8 cellular contexts compared by ENCODE assay signal in the genomic region with DNA sequence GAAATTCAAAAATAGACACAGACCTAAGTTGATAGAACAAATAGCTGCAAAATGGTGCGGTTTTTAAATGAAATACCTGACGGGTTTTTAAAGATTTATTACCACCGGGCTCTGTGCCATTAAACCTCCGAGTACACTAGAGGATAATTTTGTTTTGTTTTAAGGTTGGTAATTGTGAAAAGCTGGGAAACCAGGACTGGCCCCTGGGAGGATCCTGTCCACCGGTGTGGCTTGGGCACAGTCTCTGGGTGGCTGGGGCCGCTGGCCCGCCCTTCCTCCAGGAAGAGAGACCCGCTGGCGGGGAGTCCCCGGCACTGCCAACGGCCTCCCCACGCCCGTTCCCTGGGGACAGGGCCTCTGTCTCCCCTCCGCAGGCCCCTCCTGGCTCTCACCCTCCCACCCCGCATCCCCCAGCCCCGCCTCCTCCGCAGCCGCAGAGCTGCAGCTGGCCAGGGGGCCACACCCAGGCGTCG. TPM values are rescaled to one million over a fixed set of nuclear protein-coding genes. Genes with fewer than 3 reads are reported as not detected.
DNase-seq lines count a peak whose midpoint lies in the region; ATAC-seq, FAIRE-seq and TF ChIP-seq lines count a peak whose summit lies in the region.

No MANE protein-coding gene starts in this region.

- peaks cover 0 to 11% (median 0%) of the 10 kb centered on the region in 11 experiments; a peak in 1 of 22 replicates for H3K36me3 ChIP-seq in BLaER1 treated with 17β-estradiol and CSF1 and Interleukin-3, amounts not matched to agents 10 nM and 100 nM
- no peaks in the 10 kb centered on the region for H3K36me3 ChIP-seq in HUES48 (ENCODE audit: control insufficient read depth, insufficient read depth, low read length)
- no peaks in the 10 kb centered on the region for H3K36me3 ChIP-seq in hepatocyte (replicated peaks; ENCODE audit: insufficient read depth, low read depth)

- peak overlapping the region; percentile 16 for H3K4me3 Mint-ChIP-seq in activated CD8-positive, alpha-beta T cell treated with anti-CD3 and anti-CD28 coated beads, Interleukin-2, amount 10 ng/mL, durations not matched to agents 7 days and 5 days

- H3K9me3 Mint-ChIP-seq in activated CD8-positive, alpha-beta T cell treated with anti-CD3 and anti-CD28 coated beads, Interleukin-2, amount 10 ng/mL, durations not matched to agents 7 days and 5 days (ENCODE audit: insufficient read depth), result no peaks in the 10 kb centered on the region

- CTCF ChIA-PET in activated CD8-positive, alpha-beta T cell treated with anti-CD3 and anti-CD28 coated beads, Interleukin-2, amount 10 ng/mL, durations not matched to agents 7 days and 5 days (lab: Charles Lee), result interaction anchor here (0.6 to 3.7 kb wide), 6 partner anchors 10 to 732 kb away, joined by 3 to 42 read pairs (median 3); no protein-coding TSS in a partner anchor

- H3K9ac ChIP-seq in BLaER1 treated with 17β-estradiol and CSF1 and Interleukin-3, amounts not matched to agents 10 nM and 100 nM, result peak overlapping the region; percentile 48 to 77 (median 68); a peak in 20 of 22 replicates
- no peak overlapping the region for H3K9ac ChIP-seq in HUES48 (ENCODE audit: low read depth, low read length)

- H3K4me1 ChIP-seq in BLaER1 treated with 17β-estradiol and CSF1 and Interleukin-3, amounts not matched to agents 10 nM and 100 nM, result peaks cover 59 to 73% (median 68%) of the 10 kb centered on the region in 10 experiments
- H3K4me1 ChIP-seq in HUES48 (ENCODE audit: control insufficient read depth, insufficient read depth, low read length), result peaks cover 38% of the 10 kb centered on the region
- H3K4me1 ChIP-seq in hepatocyte (ENCODE audit: insufficient read depth), result peaks cover 15% of the 10 kb centered on the region

- H3K27ac Mint-ChIP-seq in activated CD8-positive, alpha-beta T cell treated with anti-CD3 and anti-CD28 coated beads, Interleukin-2, amount 10 ng/mL, durations not matched to agents 7 days and 5 days, result no peak overlapping the region

- H3K4me1 Mint-ChIP-seq in activated CD8-positive, alpha-beta T cell treated with anti-CD3 and anti-CD28 coated beads, Interleukin-2, amount 10 ng/mL, durations not matched to agents 7 days and 5 days (ENCODE audit: low read depth), result peaks cover 15% of the 10 kb centered on the region

- H3K4me2 ChIP-seq in BLaER1 treated with 17β-estradiol and CSF1 and Interleukin-3, amounts not matched to agents 10 nM and 100 nM, result peak overlapping the region; percentile 86 to 97 (median 92)
- peak overlapping the region; percentile 99 for H3K4me2 ChIP-seq in hepatocyte

- peaks cover 53% of the 10 kb centered on the region for H3K27me3 Mint-ChIP-seq in activated CD8-positive, alpha-beta T cell treated with anti-CD3 and anti-CD28 coated beads, Interleukin-2, amount 10 ng/mL, durations not matched to agents 7 days and 5 days (ENCODE audit: low read depth)

- peak; percentile 39 for ATAC-seq in activated CD8-positive, alpha-beta T cell treated with anti-CD3 and anti-CD28 coated beads, Interleukin-2, amount 10 ng/mL, durations not matched to agents 7 days and 5 days
- peak; percentile 14 for ATAC-seq in stimulated activated naive CD8-positive, alpha-beta T cell treated with anti-CD3 and anti-CD28 coated beads, Interleukin-15, Interleukin-2, amounts not matched to agents 100 U/mL and 50 U/mL, for 24 hours

- POLR2A ChIA-PET in activated CD8-positive, alpha-beta T cell treated with anti-CD3 and anti-CD28 coated beads, Interleukin-2, amount 10 ng/mL, durations not matched to agents 7 days and 5 days (lab: Charles Lee), result interaction anchor here (1.2 kb wide), 1 partner anchor 14 kb away, joined by 3 read pairs; no protein-coding TSS in a partner anchor

- peak overlapping the region; percentile 45 to 69 (median 58) for H3K4me3 ChIP-seq in BLaER1 treated with 17β-estradiol and CSF1 and Interleukin-3, amounts not matched to agents 10 nM and 100 nM
- H3K4me3 ChIP-seq in HUES48 (ENCODE audit: low read depth, low read length) (peak overlapping the region; percentile 65), hepatocyte (peak overlapping the region; percentile 61)

- peak overlapping the region in 10 of 11 experiments; percentile 38 to 90 (median 66); a peak in 17 of 22 replicates for H3K27ac ChIP-seq in BLaER1 treated with 17β-estradiol and CSF1 and Interleukin-3, amounts not matched to agents 10 nM and 100 nM
- H3K27ac ChIP-seq in HUES48 (ENCODE audit: low read depth, low read length) (no peak overlapping the region), hepatocyte (no peak overlapping the region)

- in situ Hi-C loops in GM13977 (cut with MboI; ENCODE audit: low pct_unique_long_range_greater_than_20kb, low sequenced_read_pairs, unreplicated experiment), result no loop called here

- no peak for FAIRE-seq in GM19239 (lab: Jason Lieb, UNC)

- DNase-seq in GM19239 (ENCODE audit: insufficient read length, low spot score) (peak; percentile 32), hepatocyte (ENCODE audit: low spot score) (peak; percentile 38), GOT3 (lab: John Stamatoyannopoulos, UW) (no peak), GM13977 (ENCODE audit: low spot score) (no peak)
- no peak for DNase-seq in activated CD8-positive, alpha-beta T cell treated with anti-CD3 and anti-CD28 coated beads, Interleukin-2, amount 10 ng/mL, durations not matched to agents 7 days and 5 days
- DNase-seq in stimulated activated naive CD8-positive, alpha-beta T cell treated with anti-CD3 and anti-CD28 coated beads, Interleukin-15, Interleukin-2, amounts not matched to agents 100 U/mL and 50 U/mL, for 24 hours, result no peak

- H3K36me3 Mint-ChIP-seq in activated CD8-positive, alpha-beta T cell treated with anti-CD3 and anti-CD28 coated beads, Interleukin-2, amount 10 ng/mL, durations not matched to agents 7 days and 5 days (ENCODE audit: low read depth), result no peaks in the 10 kb centered on the region

- TF ChIP-seq CTCF in hepatocyte (IDR thresholded peaks at IDR 0.05; ENCODE audit: poor library complexity) (no peak), GM13977 (IDR thresholded peaks at IDR 0.05; ENCODE audit: extremely low read depth, insufficient read depth, missing control alignments) (no peak)

- H2AFZ ChIP-seq in hepatocyte, result peak overlapping the region; percentile 60

- H3K79me2 ChIP-seq in hepatocyte, result no peaks in the 10 kb centered on the region

- H3K27me3 ChIP-seq in BLaER1 treated with 17β-estradiol and CSF1 and Interleukin-3, amounts not matched to agents 10 nM and 100 nM, result peaks cover 0 to 4% (median 0%) of the 10 kb centered on the region in 11 experiments; a peak in 3 of 22 replicates
- H3K27me3 ChIP-seq in HUES48 (ENCODE audit: control insufficient read depth, insufficient read depth, low read length), result peaks cover 76% of the 10 kb centered on the region
- H3K27me3 ChIP-seq in hepatocyte, result peaks cover 53% of the 10 kb centered on the region

- no peaks in the 10 kb centered on the region for H3K9me2 ChIP-seq in hepatocyte (replicated peaks; ENCODE audit: insufficient read depth)

- peaks cover 0 to 6% (median 0%) of the 10 kb centered on the region in 11 experiments; a peak in 1 of 22 replicates for H4K20me1 ChIP-seq in BLaER1 treated with 17β-estradiol and CSF1 and Interleukin-3, amounts not matched to agents 10 nM and 100 nM
- H4K20me1 ChIP-seq in hepatocyte (ENCODE audit: insufficient read depth, poor library complexity, severe bottlenecking), result no peaks in the 10 kb centered on the region

- 4% methylated on average over 5 of the region's 20 CpGs for WGBS in hepatocyte (ENCODE audit: low lambda C conversion rate, missing lambda C conversion rate)

- no peaks in the 10 kb centered on the region for H3K9me3 ChIP-seq in BLaER1 treated with 17β-estradiol and CSF1 and Interleukin-3, amounts not matched to agents 10 nM and 100 nM (replicated peaks in 1 of 11)
- H3K9me3 ChIP-seq in HUES48 (ENCODE audit: control insufficient read depth, insufficient read depth, low read length), result no peaks in the 10 kb centered on the region
- H3K9me3 ChIP-seq in hepatocyte (ENCODE audit: low read depth), result no peaks in the 10 kb centered on the region

RNA-seq across cellular contexts. Expression of a gene that starts 13.8 kb away (rescaled TPM):
- total RNA-seq in activated CD8-positive, alpha-beta T cell treated with anti-CD3 and anti-CD28 coated beads, Interleukin-2, amount 10 ng/mL, durations not matched to agents 7 days and 5 days, result not detected
- 0.64 and 1.00 TPM in 2 replicates for total RNA-seq in hepatocyte
- polyA plus RNA-seq in hepatocyte, result 0.52 and 1.2 TPM in 2 replicates

RNA-seq across cellular contexts. Expression of a gene that starts 37.8 kb away (rescaled TPM):
- not detected for total RNA-seq in activated CD8-positive, alpha-beta T cell treated with anti-CD3 and anti-CD28 coated beads, Interleukin-2, amount 10 ng/mL, durations not matched to agents 7 days and 5 days
- 0.17 TPM in 1 of 2 replicates, not detected in the other for total RNA-seq in hepatocyte
- polyA plus RNA-seq in hepatocyte, result 0.23 TPM in 1 of 2 replicates, not detected in the other

RNA-seq across cellular contexts. Expression of a gene that starts 37.8 kb away (rescaled TPM):
- total RNA-seq in activated CD8-positive, alpha-beta T cell treated with anti-CD3 and anti-CD28 coated beads, Interleukin-2, amount 10 ng/mL, durations not matched to agents 7 days and 5 days, result not detected
- total RNA-seq in hepatocyte, result not detected in 2 replicates
- polyA plus RNA-seq in hepatocyte, result not detected in 2 replicates

Comparison
In these comparisons a context has a peak if more than half of its experiments do, and no peak if none do; other contexts are left out.
1. H3K27ac ChIP-seq: peak in BLaER1 treated with 17β-estradiol and CSF1 and Interleukin-3, amounts not matched to agents 10 nM and 100 nM (10 of 11); none in HUES48 (single experiment) and hepatocyte (single experiment).
2. DNase-seq: peak in GM19239 (single experiment) and hepatocyte (single experiment); none in activated CD8-positive, alpha-beta T cell treated with anti-CD3 and anti-CD28 coated beads, Interleukin-2, amount 10 ng/mL, durations not matched to agents 7 days and 5 days (single experiment), stimulated activated naive CD8-positive, alpha-beta T cell treated with anti-CD3 and anti-CD28 coated beads, Interleukin-15, Interleukin-2, amounts not matched to agents 100 U/mL and 50 U/mL, for 24 hours (single experiment), GOT3 (single experiment) and GM13977 (single experiment).
3. Peak in every context shown above with its lines, with median percentiles within 50 percentile points of each other: H3K4me3 ChIP-seq.